12 cellular contexts compared by ENCODE assay signal in genomic region chr1:111600295-111600694, GRCh38. TPM values are rescaled to one million over a fixed set of nuclear protein-coding genes. Genes with fewer than 3 reads are reported as not detected.
DNase-seq lines count a peak whose midpoint lies in the region; ATAC-seq lines count a peak whose summit lies in the region.
"Had no signal": no experiment of that assay in that cellular context is flagged by ENCODE, and none has a peak within 500 bp of the region (broad histone marks: within the 10 kb centered on the region; RNA-seq: fewer than 3 reads in every experiment).

No MANE protein-coding gene starts in this region.

- ATAC-seq in HG02759 (IDR thresholded peaks at IDR 0.05; ENCODE audit: unreplicated experiment) = peak; percentile 3
- no peak for ATAC-seq in activated T-helper 17 cell treated with anti-CD3 and anti-CD28 coated beads, Interleukin-2, amount 50 U/mL, for 72 hours (replicated peaks)
- peak; percentile 3 to 11 for ATAC-seq in stimulated activated naive B cell treated with anti-CD40 and anti-IgM and Interleukin-4, amounts not matched to agents 10 μg/mL and 1 μg/mL and 100 μg/mL, for 72 hours (replicated peaks)

- peak overlapping the region; percentile 96 for H3K27ac Mint-ChIP-seq in activated T-cell treated with anti-CD3 and anti-CD28 coated beads, Interleukin-2, amount 50 U/mL, for 24 hours
- H3K27ac Mint-ChIP-seq in activated T-helper 17 cell treated with anti-CD3 and anti-CD28 coated beads, Interleukin-2, amount 50 U/mL, for 72 hours = peak overlapping the region; percentile 98
- peak overlapping the region; percentile 100 for H3K27ac Mint-ChIP-seq in stimulated activated naive B cell treated with anti-CD40 and anti-IgM and Interleukin-4, amounts not matched to agents 10 μg/mL and 1 μg/mL and 100 μg/mL, for 72 hours
- H3K27ac Mint-ChIP-seq: mesothelial cell of epicardium had no signal

- H3K9me3 Mint-ChIP-seq in activated T-cell treated with anti-CD3 and anti-CD28 coated beads, Interleukin-2, amount 50 U/mL, for 24 hours = no peaks in the 10 kb centered on the region
- peaks cover 5% of the 10 kb centered on the region for H3K9me3 Mint-ChIP-seq in activated T-helper 17 cell treated with anti-CD3 and anti-CD28 coated beads, Interleukin-2, amount 50 U/mL, for 72 hours
- H3K9me3 Mint-ChIP-seq in stimulated activated naive B cell treated with anti-CD40 and anti-IgM and Interleukin-4, amounts not matched to agents 10 μg/mL and 1 μg/mL and 100 μg/mL, for 72 hours = peaks cover 0 to 3% of the 10 kb centered on the region in 2 donors
- H3K9me3 Mint-ChIP-seq: mesothelial cell of epicardium had no signal

- peak overlapping the region; percentile 52 for H3K4me3 Mint-ChIP-seq in activated T-cell treated with anti-CD3 and anti-CD28 coated beads, Interleukin-2, amount 50 U/mL, for 24 hours
- peak overlapping the region; percentile 85 for H3K4me3 Mint-ChIP-seq in activated T-helper 17 cell treated with anti-CD3 and anti-CD28 coated beads, Interleukin-2, amount 50 U/mL, for 72 hours
- H3K4me3 Mint-ChIP-seq in stimulated activated naive B cell treated with anti-CD40 and anti-IgM and Interleukin-4, amounts not matched to agents 10 μg/mL and 1 μg/mL and 100 μg/mL, for 72 hours = peak overlapping the region; percentile 40 to 60
- H3K4me3 Mint-ChIP-seq: mesothelial cell of epicardium had no signal

- H3K36me3 Mint-ChIP-seq in activated T-cell treated with anti-CD3 and anti-CD28 coated beads, Interleukin-2, amount 50 U/mL, for 24 hours (ENCODE audit: low read depth) = peaks cover 13% of the 10 kb centered on the region
- H3K36me3 Mint-ChIP-seq in activated T-helper 17 cell treated with anti-CD3 and anti-CD28 coated beads, Interleukin-2, amount 50 U/mL, for 72 hours (ENCODE audit: low read depth) = peaks cover 11% of the 10 kb centered on the region
- peaks cover 29 to 35% of the 10 kb centered on the region in 2 donors for H3K36me3 Mint-ChIP-seq in stimulated activated naive B cell treated with anti-CD40 and anti-IgM and Interleukin-4, amounts not matched to agents 10 μg/mL and 1 μg/mL and 100 μg/mL, for 72 hours
- H3K36me3 Mint-ChIP-seq: mesothelial cell of epicardium had no signal

- no peaks in the 10 kb centered on the region for H3K27me3 Mint-ChIP-seq in activated T-cell treated with anti-CD3 and anti-CD28 coated beads, Interleukin-2, amount 50 U/mL, for 24 hours
- no peaks in the 10 kb centered on the region for H3K27me3 Mint-ChIP-seq in activated T-helper 17 cell treated with anti-CD3 and anti-CD28 coated beads, Interleukin-2, amount 50 U/mL, for 72 hours
- H3K27me3 Mint-ChIP-seq in stimulated activated naive B cell treated with anti-CD40 and anti-IgM and Interleukin-4, amounts not matched to agents 10 μg/mL and 1 μg/mL and 100 μg/mL, for 72 hours = no peaks in the 10 kb centered on the region

- DNase-seq in activated T-cell treated with anti-CD3 and anti-CD28 coated beads, Interleukin-2, amount 50 U/mL, for 24 hours = no peak
- DNase-seq in activated T-cell treated with anti-CD3 and anti-CD28 coated beads, Interleukin-2, amount 50 U/mL, for 1 hour = no peak
- DNase-seq in stimulated activated naive B cell treated with anti-CD40 and anti-IgM and Interleukin-4, amounts not matched to agents 10 μg/mL and 1 μg/mL and 100 μg/mL, for 72 hours = no peak
- DNase-seq in HPDE6-E6E7 (ENCODE audit: extremely low spot score) = no peak
- no peak for DNase-seq in NCI-H510A (lab: John Stamatoyannopoulos, UW)
- no peak for DNase-seq in central memory CD4-positive, alpha-beta T cell
- DNase-seq: amygdala, hippocampal formation, WERI-Rb-1 had no signal

- peaks cover 99% of the 10 kb centered on the region for H3K4me1 Mint-ChIP-seq in activated T-cell treated with anti-CD3 and anti-CD28 coated beads, Interleukin-2, amount 50 U/mL, for 24 hours (ENCODE audit: low read depth)
- peaks cover 77% of the 10 kb centered on the region for H3K4me1 Mint-ChIP-seq in activated T-helper 17 cell treated with anti-CD3 and anti-CD28 coated beads, Interleukin-2, amount 50 U/mL, for 72 hours
- peaks cover 64 to 94% of the 10 kb centered on the region in 2 donors for H3K4me1 Mint-ChIP-seq in stimulated activated naive B cell treated with anti-CD40 and anti-IgM and Interleukin-4, amounts not matched to agents 10 μg/mL and 1 μg/mL and 100 μg/mL, for 72 hours
- H3K4me1 Mint-ChIP-seq: mesothelial cell of epicardium had no signal

RNA-seq across cellular contexts. Expression of gene RAP1A, which starts 19.3 kb away (rescaled TPM):
- 100 to 1,000 TPM; 155 to 209 TPM for total RNA-seq in activated T-helper 17 cell treated with anti-CD3 and anti-CD28 coated beads, Interleukin-2, amount 50 U/mL, for 72 hours
